ENCODE assay signal across 9 cellular contexts in genomic region chr12:48978291-48978740, GRCh38. TPM values are rescaled to one million over a fixed set of nuclear protein-coding genes. Genes with fewer than 3 reads are reported as not detected.
A peak's percentile ranks its signal among the peaks of the same experiment; 100 is the strongest.
DNase-seq lines count a peak whose midpoint lies in the region; ATAC-seq and TF ChIP-seq lines count a peak whose summit lies in the region.
"Had no signal": no experiment of that assay in that cellular context is flagged by ENCODE, and none has a peak within 500 bp of the region (broad histone marks: within the 10 kb centered on the region; RNA-seq: fewer than 3 reads in every experiment).

TSS of gene WNT1 (plus strand) at chr12:48978322. CDS start at chr12:48978651, 329 bp downstream.

- CTCF ChIA-PET in OCI-LY7 (lab: Charles Lee; ENCODE audit: unreplicated experiment), result interaction anchor here (1.3 kb wide), 1 partner anchor 12 kb away, joined by 4 read pairs; no protein-coding TSS in a partner anchor

- peak within 1 kb of the TSS; percentile 31; the same call in 1 of the 2 replicates for H2AFZ ChIP-seq in OCI-LY7 (ENCODE audit: low read length)

- H3K9me3 ChIP-seq in OCI-LY7 (ENCODE audit: low read length) (no peaks in the 10 kb centered on the region), spleen (no peaks in the 10 kb centered on the region)

- no peak within 1 kb of the TSS for H3K4me3 Mint-ChIP-seq in glutamatergic neuron (ENCODE audit: unreplicated experiment)

- DNase-seq in NCI-H1417 (lab: John Stamatoyannopoulos, UW) (peak in 2 of 3 experiments; percentile 45 to 58), NCI-H1417 treated with DMSO at 0.1 percent for 48 hours (lab: John Stamatoyannopoulos, UW) (no peak), OCI-LY7 (ENCODE audit: low spot score) (no peak), glutamatergic neuron (no peak), spleen (no peak), KG1 (lab: John Stamatoyannopoulos, UW) (no peak)
- DNase-seq in stimulated activated CD4-positive, alpha-beta T cell treated with anti-CD3 and anti-CD28 coated beads, Interleukin-12 subunit alpha, Interleukin-12 subunit beta, amount 100 ng/mL, for 4 hours, result no peak

- no TSS peak for BruUV-seq in OCI-LY7 (replicated peaks; lab: Mats Ljungman, UMichigan)

- H3K9me2 ChIP-seq in OCI-LY7 (ENCODE audit: insufficient read depth, low read length), result no peaks in the 10 kb centered on the region

- no peaks in the 10 kb centered on the region for H3K36me3 Mint-ChIP-seq in glutamatergic neuron (ENCODE audit: unreplicated experiment)

- POLR2A ChIA-PET in OCI-LY7 (lab: Charles Lee), result no interaction called here

- H3K27me3 ChIP-seq in spleen (replicated peaks in 1 of 7), result peaks cover 0 to 98% (median 74%) of the 10 kb centered on the region in 7 donors

- peak within 1 kb of the TSS; percentile 42; the same call in 1 of the 2 replicates for H3K4me2 ChIP-seq in OCI-LY7 (ENCODE audit: low read length)

- H3K27me3 Mint-ChIP-seq in glutamatergic neuron (ENCODE audit: unreplicated experiment), result peaks cover 53% of the 10 kb centered on the region

- H4K20me1 ChIP-seq in OCI-LY7 (ENCODE audit: insufficient read depth, low read length), result no peaks in the 10 kb centered on the region; the same call in 1 of the 2 replicates

- H3K79me2 ChIP-seq in OCI-LY7 (ENCODE audit: insufficient read depth, low read depth, low read length), result no peaks in the 10 kb centered on the region

- H3K4me1 Mint-ChIP-seq in glutamatergic neuron (ENCODE audit: low read depth, unreplicated experiment), result no peaks in the 10 kb centered on the region

- H3K4me3 ChIP-seq in OCI-LY7 (ENCODE audit: low read depth, low read length, poor library complexity, severe bottlenecking) (no peak within 1 kb of the TSS), spleen (peak within 1 kb of the TSS in 7 of 8 donors; percentile 40 to 74 (median 45))

- TF ChIP-seq POLR2A in spleen (IDR thresholded peaks at IDR 0.05), result no peak

- intact Hi-C loops in OCI-LY7 (cut with micrococcal nuclease; ENCODE audit: unreplicated experiment), result loop anchor here (1.0 kb wide), 1 partner anchor 54 kb away; no protein-coding TSS in a partner anchor
- intact Hi-C loops in spleen (cut with DNase I; ENCODE audit: low total_unique reads), result no loop called here

- H3K4me1 ChIP-seq in OCI-LY7 (ENCODE audit: insufficient read depth, low read length, poor library complexity, severe bottlenecking) (peaks cover 6% of the 10 kb centered on the region), spleen (peaks cover 37 to 59% (median 51%) of the 10 kb centered on the region in 6 donors)

- 0 to 6% (median 1%) methylated on average over 5 to 45 of the region's 45 CpGs for WGBS in spleen, 5 donors

- H3K36me3 ChIP-seq in OCI-LY7 (ENCODE audit: insufficient read depth, low read length) (no peaks in the 10 kb centered on the region), spleen (no peaks in the 10 kb centered on the region)

- no peak for ATAC-seq in HG03159 (IDR thresholded peaks at IDR 0.05; ENCODE audit: unreplicated experiment)

- H3K27ac Mint-ChIP-seq in glutamatergic neuron (ENCODE audit: unreplicated experiment), result no peak within 1 kb of the TSS

- H3K9me3 Mint-ChIP-seq in glutamatergic neuron (ENCODE audit: unreplicated experiment), result peaks cover 13% of the 10 kb centered on the region

- H3K27ac ChIP-seq in OCI-LY7 (ENCODE audit: low read depth, low read length, poor library complexity, severe bottlenecking), result no peak within 1 kb of the TSS
- peak within 1 kb of the TSS in 2 of 8 donors; percentile 7 to 76 for H3K27ac ChIP-seq in spleen

- peak; percentile 51 for TF ChIP-seq CTCF in OCI-LY7 (conservative IDR thresholded peaks at IDR 0.05; ENCODE audit: low read length)
- TF ChIP-seq CTCF in glutamatergic neuron (IDR thresholded peaks at IDR 0.05; ENCODE audit: partially characterized antibody, unreplicated experiment), result peak; percentile 56
- peak in 7 of 11 experiments; percentile 17 to 72 (median 51) for TF ChIP-seq CTCF in spleen (IDR thresholded peaks at IDR 0.05 in 8 of 11, conservative IDR thresholded peaks at IDR 0.05 in 3 of 11)

RNA-seq across cellular contexts. Expression of gene WNT1, which starts in this region (rescaled TPM):
- total RNA-seq in OCI-LY7 (2014; rRNA removed; shearing (Covaris generic)), result not detected in 2 replicates
- not detected in 2 replicates for total RNA-seq in OCI-LY7 (2022)
- not detected for total RNA-seq in glutamatergic neuron (ENCODE audit: unreplicated experiment)
- total RNA-seq in spleen, result under 1 TPM in 3 of 7 donors, not detected in 4; 0.23 to 0.52 (median 0.41) TPM
- under 1 TPM in 1 of 3 donors, not detected in 2; 0.06 TPM for polyA plus RNA-seq in spleen
- total RNA-seq: M059J had no signal

Comparison
In these comparisons a context has a peak if more than half of its experiments do, and no peak if none do; other contexts are left out.
1. DNase-seq: peak in NCI-H1417 (2 of 3); none in NCI-H1417 treated with DMSO at 0.1 percent for 48 hours (single experiment), OCI-LY7 (single experiment), glutamatergic neuron (single experiment), spleen (single experiment), KG1 (single experiment) and stimulated activated CD4-positive, alpha-beta T cell treated with anti-CD3 and anti-CD28 coated beads, Interleukin-12 subunit alpha, Interleukin-12 subunit beta, amount 100 ng/mL, for 4 hours (single experiment).
2. Peak in every context shown above with its lines, with median percentiles within 50 percentile points of each other: CTCF ChIP-seq.